Comparison of ENCODE assay signal across 1 cellular context in genomic region chr2:99140860-99141109, GRCh38.
TF ChIP-seq lines count a peak whose summit lies in the region.

No MANE protein-coding gene starts in this region.

TF ChIP-seq in HEK293, 187 proteins besides CTCF, POLR2A, EP300 and RAD21 (continued from another document):
- TF ChIP-seq, protein P1, sequence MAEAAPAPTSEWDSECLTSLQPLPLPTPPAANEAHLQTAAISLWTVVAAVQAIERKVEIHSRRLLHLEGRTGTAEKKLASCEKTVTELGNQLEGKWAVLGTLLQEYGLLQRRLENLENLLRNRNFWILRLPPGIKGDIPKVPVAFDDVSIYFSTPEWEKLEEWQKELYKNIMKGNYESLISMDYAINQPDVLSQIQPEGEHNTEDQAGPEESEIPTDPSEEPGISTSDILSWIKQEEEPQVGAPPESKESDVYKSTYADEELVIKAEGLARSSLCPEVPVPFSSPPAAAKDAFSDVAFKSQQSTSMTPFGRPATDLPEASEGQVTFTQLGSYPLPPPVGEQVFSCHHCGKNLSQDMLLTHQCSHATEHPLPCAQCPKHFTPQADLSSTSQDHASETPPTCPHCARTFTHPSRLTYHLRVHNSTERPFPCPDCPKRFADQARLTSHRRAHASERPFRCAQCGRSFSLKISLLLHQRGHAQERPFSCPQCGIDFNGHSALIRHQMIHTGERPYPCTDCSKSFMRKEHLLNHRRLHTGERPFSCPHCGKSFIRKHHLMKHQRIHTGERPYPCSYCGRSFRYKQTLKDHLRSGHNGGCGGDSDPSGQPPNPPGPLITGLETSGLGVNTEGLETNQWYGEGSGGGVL (tag by site-specific recombination; IDR thresholded peaks at IDR 0.05): 0 out of 2 replicates have a peak, but pooled peaks have one; percentile 47
- TF ChIP-seq ZNF626 (tag by site-specific recombination; IDR thresholded peaks at IDR 0.05) (no peak), ZNF16 (tag by site-specific recombination; IDR thresholded peaks at IDR 0.05; ENCODE audit: low read depth) (no peak), SP2 (tag by site-specific recombination; IDR thresholded peaks at IDR 0.05) (no peak), ZNF157 (tag by site-specific recombination; IDR thresholded peaks at IDR 0.05) (no peak), YY2 (tag by site-specific recombination; IDR thresholded peaks at IDR 0.05) (no peak), ZNF571 (tag by site-specific recombination; IDR thresholded peaks at IDR 0.05) (no peak), ZBTB48 (tag by site-specific recombination; IDR thresholded peaks at IDR 0.05) (no peak), ZNF239 (tag by site-specific recombination; IDR thresholded peaks at IDR 0.05) (no peak), ZBTB10 (tag by site-specific recombination; IDR thresholded peaks at IDR 0.05) (no peak), ZNF350 (tag by site-specific recombination; IDR thresholded peaks at IDR 0.05) (no peak), ZNF335 (tag by site-specific recombination; conservative IDR thresholded peaks at IDR 0.05) (no peak), PRDM1 (tag by site-specific recombination; IDR thresholded peaks at IDR 0.05) (no peak), ZNF146 (tag by site-specific recombination; IDR thresholded peaks at IDR 0.05) (no peak), ZNF600 (tag by site-specific recombination; IDR thresholded peaks at IDR 0.05) (peak; percentile 67; the same call in 1 of the 2 replicates), ZNF211 (tag by site-specific recombination; IDR thresholded peaks at IDR 0.05; ENCODE audit: low read depth) (no peak), ZNF501 (tag by site-specific recombination; IDR thresholded peaks at IDR 0.05) (peak; percentile 76), ZNF214 (tag by site-specific recombination; IDR thresholded peaks at IDR 0.05; ENCODE audit: borderline replicate concordance) (no peak), ZSCAN18 (tag by site-specific recombination; IDR thresholded peaks at IDR 0.05) (no peak), MEIS1 (CRISPR knock-in tag; IDR thresholded peaks at IDR 0.05; ENCODE audit: borderline replicate concordance) (no peak), SCRT2 (tag by site-specific recombination; IDR thresholded peaks at IDR 0.05) (no peak), ZEB2 (tag by site-specific recombination; IDR thresholded peaks at IDR 0.05) (no peak), ZNF623 (tag by site-specific recombination; IDR thresholded peaks at IDR 0.05) (no peak), ZNF670 (tag by site-specific recombination; IDR thresholded peaks at IDR 0.05; ENCODE audit: low read depth) (no peak), ZNF558 (tag by site-specific recombination; IDR thresholded peaks at IDR 0.05) (no peak), ZNF621 (tag by site-specific recombination; IDR thresholded peaks at IDR 0.05) (no peak), ZNF843 (tag by site-specific recombination; IDR thresholded peaks at IDR 0.05) (no peak), ZNF23 (tag by site-specific recombination; IDR thresholded peaks at IDR 0.05; ENCODE audit: borderline replicate concordance) (no peak), ZNF37A (tag by site-specific recombination; IDR thresholded peaks at IDR 0.05) (no peak), ZNF112 (tag by site-specific recombination; IDR thresholded peaks at IDR 0.05) (no peak), ZNF830 (tag by site-specific recombination; IDR thresholded peaks at IDR 0.05; ENCODE audit: low read depth) (no peak), ZBTB6 (tag by site-specific recombination; IDR thresholded peaks at IDR 0.05) (no peak), ZNF610 (tag by site-specific recombination; IDR thresholded peaks at IDR 0.05; ENCODE audit: borderline replicate concordance) (peak; percentile 90), ZNF677 (tag by site-specific recombination; IDR thresholded peaks at IDR 0.05) (no peak), ZNF701 (tag by site-specific recombination; IDR thresholded peaks at IDR 0.05) (no peak), SP3 (tag by site-specific recombination; IDR thresholded peaks at IDR 0.05) (no peak), GLI2 (tag by site-specific recombination; IDR thresholded peaks at IDR 0.05; ENCODE audit: borderline replicate concordance, low read depth) (no peak), ZNF266 (tag by site-specific recombination; IDR thresholded peaks at IDR 0.05; ENCODE audit: low read depth) (no peak), WT1 (tag by site-specific recombination; IDR thresholded peaks at IDR 0.05) (no peak), ZNF175 (tag by site-specific recombination; IDR thresholded peaks at IDR 0.05) (no peak), ZNF707 (tag by site-specific recombination; IDR thresholded peaks at IDR 0.05) (no peak)
- TF ChIP-seq, protein P2, sequence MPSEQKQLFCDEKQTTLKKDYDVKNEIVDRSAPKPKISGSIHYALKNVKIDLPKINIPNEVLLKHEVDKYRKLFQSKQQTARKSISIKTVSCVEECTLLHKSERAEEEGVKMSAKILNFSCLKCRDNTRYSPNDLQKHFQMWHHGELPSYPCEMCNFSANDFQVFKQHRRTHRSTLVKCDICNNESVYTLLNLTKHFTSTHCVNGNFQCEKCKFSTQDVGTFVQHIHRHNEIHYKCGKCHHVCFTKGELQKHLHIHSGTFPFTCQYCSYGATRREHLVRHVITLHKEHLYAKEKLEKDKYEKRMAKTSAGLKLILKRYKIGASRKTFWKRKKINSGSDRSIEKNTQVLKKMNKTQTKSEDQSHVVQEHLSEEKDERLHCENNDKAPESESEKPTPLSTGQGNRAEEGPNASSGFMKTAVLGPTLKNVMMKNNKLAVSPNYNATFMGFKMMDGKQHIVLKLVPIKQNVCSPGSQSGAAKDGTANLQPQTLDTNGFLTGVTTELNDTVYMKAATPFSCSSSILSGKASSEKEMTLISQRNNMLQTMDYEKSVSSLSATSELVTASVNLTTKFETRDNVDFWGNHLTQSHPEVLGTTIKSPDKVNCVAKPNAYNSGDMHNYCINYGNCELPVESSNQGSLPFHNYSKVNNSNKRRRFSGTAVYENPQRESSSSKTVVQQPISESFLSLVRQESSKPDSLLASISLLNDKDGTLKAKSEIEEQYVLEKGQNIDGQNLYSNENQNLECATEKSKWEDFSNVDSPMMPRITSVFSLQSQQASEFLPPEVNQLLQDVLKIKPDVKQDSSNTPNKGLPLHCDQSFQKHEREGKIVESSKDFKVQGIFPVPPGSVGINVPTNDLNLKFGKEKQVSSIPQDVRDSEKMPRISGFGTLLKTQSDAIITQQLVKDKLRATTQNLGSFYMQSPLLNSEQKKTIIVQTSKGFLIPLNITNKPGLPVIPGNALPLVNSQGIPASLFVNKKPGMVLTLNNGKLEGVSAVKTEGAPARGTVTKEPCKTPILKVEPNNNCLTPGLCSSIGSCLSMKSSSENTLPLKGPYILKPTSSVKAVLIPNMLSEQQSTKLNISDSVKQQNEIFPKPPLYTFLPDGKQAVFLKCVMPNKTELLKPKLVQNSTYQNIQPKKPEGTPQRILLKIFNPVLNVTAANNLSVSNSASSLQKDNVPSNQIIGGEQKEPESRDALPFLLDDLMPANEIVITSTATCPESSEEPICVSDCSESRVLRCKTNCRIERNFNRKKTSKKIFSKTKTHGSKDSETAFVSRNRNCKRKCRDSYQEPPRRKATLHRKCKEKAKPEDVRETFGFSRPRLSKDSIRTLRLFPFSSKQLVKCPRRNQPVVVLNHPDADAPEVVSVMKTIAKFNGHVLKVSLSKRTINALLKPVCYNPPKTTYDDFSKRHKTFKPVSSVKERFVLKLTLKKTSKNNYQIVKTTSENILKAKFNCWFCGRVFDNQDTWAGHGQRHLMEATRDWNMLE (tag by site-specific recombination; conservative IDR thresholded peaks at IDR 0.05; ENCODE audit: low read depth): no peak
- TF ChIP-seq, protein P3, sequence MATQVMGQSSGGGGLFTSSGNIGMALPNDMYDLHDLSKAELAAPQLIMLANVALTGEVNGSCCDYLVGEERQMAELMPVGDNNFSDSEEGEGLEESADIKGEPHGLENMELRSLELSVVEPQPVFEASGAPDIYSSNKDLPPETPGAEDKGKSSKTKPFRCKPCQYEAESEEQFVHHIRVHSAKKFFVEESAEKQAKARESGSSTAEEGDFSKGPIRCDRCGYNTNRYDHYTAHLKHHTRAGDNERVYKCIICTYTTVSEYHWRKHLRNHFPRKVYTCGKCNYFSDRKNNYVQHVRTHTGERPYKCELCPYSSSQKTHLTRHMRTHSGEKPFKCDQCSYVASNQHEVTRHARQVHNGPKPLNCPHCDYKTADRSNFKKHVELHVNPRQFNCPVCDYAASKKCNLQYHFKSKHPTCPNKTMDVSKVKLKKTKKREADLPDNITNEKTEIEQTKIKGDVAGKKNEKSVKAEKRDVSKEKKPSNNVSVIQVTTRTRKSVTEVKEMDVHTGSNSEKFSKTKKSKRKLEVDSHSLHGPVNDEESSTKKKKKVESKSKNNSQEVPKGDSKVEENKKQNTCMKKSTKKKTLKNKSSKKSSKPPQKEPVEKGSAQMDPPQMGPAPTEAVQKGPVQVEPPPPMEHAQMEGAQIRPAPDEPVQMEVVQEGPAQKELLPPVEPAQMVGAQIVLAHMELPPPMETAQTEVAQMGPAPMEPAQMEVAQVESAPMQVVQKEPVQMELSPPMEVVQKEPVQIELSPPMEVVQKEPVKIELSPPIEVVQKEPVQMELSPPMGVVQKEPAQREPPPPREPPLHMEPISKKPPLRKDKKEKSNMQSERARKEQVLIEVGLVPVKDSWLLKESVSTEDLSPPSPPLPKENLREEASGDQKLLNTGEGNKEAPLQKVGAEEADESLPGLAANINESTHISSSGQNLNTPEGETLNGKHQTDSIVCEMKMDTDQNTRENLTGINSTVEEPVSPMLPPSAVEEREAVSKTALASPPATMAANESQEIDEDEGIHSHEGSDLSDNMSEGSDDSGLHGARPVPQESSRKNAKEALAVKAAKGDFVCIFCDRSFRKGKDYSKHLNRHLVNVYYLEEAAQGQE (tag by site-specific recombination; IDR thresholded peaks at IDR 0.05): no peak
- TF ChIP-seq, protein P4, sequence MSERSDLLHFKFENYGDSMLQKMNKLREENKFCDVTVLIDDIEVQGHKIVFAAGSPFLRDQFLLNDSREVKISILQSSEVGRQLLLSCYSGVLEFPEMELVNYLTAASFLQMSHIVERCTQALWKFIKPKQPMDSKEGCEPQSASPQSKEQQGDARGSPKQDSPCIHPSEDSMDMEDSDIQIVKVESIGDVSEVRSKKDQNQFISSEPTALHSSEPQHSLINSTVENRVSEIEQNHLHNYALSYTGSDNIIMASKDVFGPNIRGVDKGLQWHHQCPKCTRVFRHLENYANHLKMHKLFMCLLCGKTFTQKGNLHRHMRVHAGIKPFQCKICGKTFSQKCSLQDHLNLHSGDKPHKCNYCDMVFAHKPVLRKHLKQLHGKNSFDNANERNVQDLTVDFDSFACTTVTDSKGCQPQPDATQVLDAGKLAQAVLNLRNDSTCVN (tag by site-specific recombination; optimal IDR thresholded peaks at IDR 0.05): peak; percentile 85
